ENCODE assay signal across 12 cellular contexts in genomic region chr7:46652317-46652716, GRCh38.
"Had no signal": no experiment of that assay in that cellular context is flagged by ENCODE, and none has a peak within 500 bp of the region (broad histone marks: within the 10 kb centered on the region; RNA-seq: fewer than 3 reads in every experiment).

No MANE protein-coding gene starts in this region.

- H3K4me1 ChIP-seq: left ventricle myocardium inferior, parathyroid adenoma, tibial nerve had no signal

- H3K9ac ChIP-seq: parathyroid adenoma had no signal

- H3K4me3 ChIP-seq: left ventricle myocardium inferior, tibial nerve had no signal

- H3K27me3 ChIP-seq: neutrophil, tibial nerve had no signal

- H3K79me2 ChIP-seq: parathyroid adenoma had no signal

- H3K27ac ChIP-seq: left ventricle myocardium inferior, neutrophil, parathyroid adenoma, tibial nerve had no signal

- DNase-seq: activated CD4-positive, alpha-beta T cell treated with anti-CD3 and anti-CD28 coated beads, Interleukin-2, amount 50 U/mL, for 1 hour; activated CD4-positive, CD25-positive, alpha-beta regulatory T cell; activated naive CD4-positive, alpha-beta T cell treated with Interleukin-2 at 50 U/mL for 16 hours; aorta; islet precursor cell; left ventricle myocardium inferior; natural killer cell; stimulated activated naive B cell treated with anti-CD40 and anti-IgM and Interleukin-4, amounts not matched to agents 10 μg/mL and 1 μg/mL and 100 μg/mL, for 72 hours had no signal

- H2AFZ ChIP-seq: parathyroid adenoma had no signal

- H3K36me3 ChIP-seq: left ventricle myocardium inferior, neutrophil, tibial nerve had no signal

- FAIRE-seq: TTC549 had no signal

- H3K9me3 ChIP-seq: left ventricle myocardium inferior, neutrophil, tibial nerve had no signal

- ATAC-seq: natural killer cell; stimulated activated naive B cell treated with anti-CD40 and anti-IgM and Interleukin-4, amounts not matched to agents 10 μg/mL and 1 μg/mL and 100 μg/mL, for 72 hours had no signal
